Comparison of ENCODE assay signal across 11 cellular contexts in the genomic region with DNA sequence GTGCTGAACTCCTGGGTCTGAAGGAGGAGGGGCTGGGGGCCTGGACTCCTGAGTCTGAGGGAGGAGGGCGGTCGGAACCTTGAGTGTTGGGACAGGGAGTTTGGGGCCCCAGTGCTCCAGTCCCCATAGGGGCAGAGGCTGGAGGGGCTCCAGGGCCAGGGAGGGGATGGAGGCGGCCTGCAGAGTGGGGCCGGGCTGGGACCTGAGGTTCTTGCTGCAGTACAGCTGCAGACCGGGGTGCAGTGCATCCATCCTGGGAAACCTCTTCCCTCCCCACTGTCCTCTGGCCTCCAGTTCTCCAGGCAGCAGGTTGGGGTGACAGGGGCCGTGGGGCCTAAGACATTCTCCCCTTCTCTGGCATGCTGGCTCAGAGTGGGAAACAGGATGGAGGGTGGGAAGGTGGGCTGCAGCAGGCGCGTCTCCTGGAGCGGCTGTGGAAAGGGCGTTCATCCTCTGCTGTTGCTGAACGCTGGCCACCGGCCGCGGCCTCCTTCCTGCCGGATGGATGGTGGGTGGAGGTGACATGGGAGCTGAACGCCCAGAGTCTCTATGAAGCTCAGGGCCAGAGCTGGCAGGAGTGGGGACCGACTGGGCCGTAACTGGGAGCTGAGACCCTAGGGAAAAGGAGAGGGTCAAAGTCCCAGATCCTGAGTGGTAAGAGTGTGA. TPM values are rescaled to one million over a fixed set of nuclear protein-coding genes. Genes with fewer than 3 reads are reported as not detected.
DNase-seq lines count a peak whose midpoint lies in the region; ATAC-seq and TF ChIP-seq lines count a peak whose summit lies in the region.
"Had no signal": no experiment of that assay in that cellular context is flagged by ENCODE, and none has a peak within 500 bp of the region (broad histone marks: within the 10 kb centered on the region; RNA-seq: fewer than 3 reads in every experiment).

No MANE protein-coding gene starts in this region.

- peak overlapping the region; percentile 38 for H3K4me2 ChIP-seq in neural cell (ENCODE audit: low read length)

- H3K4me3 ChIP-seq in AG10803 (ENCODE audit: low read length) (peak overlapping the region; percentile 55), HUES64 (ENCODE audit: low read length) (peak overlapping the region; percentile 50), ectodermal cell (ENCODE audit: insufficient read depth, low read depth, low read length) (peak overlapping the region; percentile 64), neural cell (ENCODE audit: low read length) (peak overlapping the region; percentile 77)

- no peak overlapping the region for H2AFZ ChIP-seq in neural cell (ENCODE audit: low read depth, low read length)

- H3K4me1 ChIP-seq in HUES64 (ENCODE audit: insufficient read depth, low read length) (no peaks in the 10 kb centered on the region), ectodermal cell (ENCODE audit: control insufficient read depth, insufficient read depth, low read length) (peaks cover 16% of the 10 kb centered on the region)

- no peak for TF ChIP-seq EP300 in neural cell (conservative IDR thresholded peaks at IDR 0.05; ENCODE audit: poor library complexity, severe bottlenecking)

- H3K9me3 ChIP-seq in HUES64 (ENCODE audit: insufficient read depth, low read depth, low read length) = no peaks in the 10 kb centered on the region
- no peaks in the 10 kb centered on the region for H3K9me3 ChIP-seq in ectodermal cell (ENCODE audit: control insufficient read depth, low read length)
- H3K9me3 ChIP-seq in neural cell (ENCODE audit: low read length) = no peaks in the 10 kb centered on the region
- H3K9me3 ChIP-seq: SJCRH30 had no signal

- H4K20me1 ChIP-seq in neural cell (ENCODE audit: insufficient read depth) = no peaks in the 10 kb centered on the region

- H3K27me3 ChIP-seq in HUES64 (ENCODE audit: insufficient read depth, low read length) (no peaks in the 10 kb centered on the region), ectodermal cell (ENCODE audit: control insufficient read depth, insufficient read depth, low read length, poor library complexity, severe bottlenecking) (no peaks in the 10 kb centered on the region), neural cell (ENCODE audit: insufficient read depth, low read depth, low read length) (no peaks in the 10 kb centered on the region)
- H3K27me3 ChIP-seq: SJCRH30 had no signal

- no peaks in the 10 kb centered on the region for H3F3A ChIP-seq in neural cell (ENCODE audit: insufficient read depth, low read length, poor library complexity, severe bottlenecking)

- H3K27ac ChIP-seq in HUES64 (ENCODE audit: low read depth, low read length) = no peak overlapping the region
- H3K27ac ChIP-seq in ectodermal cell (ENCODE audit: insufficient read depth, low read depth, low read length, poor library complexity, severe bottlenecking) = no peak overlapping the region
- H3K27ac ChIP-seq in neural cell (ENCODE audit: low read length) = peak overlapping the region; percentile 69
- H3K27ac ChIP-seq: SJCRH30 had no signal

- TF ChIP-seq RAD21 in neural cell (conservative IDR thresholded peaks at IDR 0.05) = no peak

- no peak for ATAC-seq in GM18861 (IDR thresholded peaks at IDR 0.05; ENCODE audit: unreplicated experiment)
- ATAC-seq in GM21576 (IDR thresholded peaks at IDR 0.05; ENCODE audit: unreplicated experiment) = no peak
- ATAC-seq: stimulated activated naive B cell treated with anti-CD40 and anti-IgM and Interleukin-4, amounts not matched to agents 10 μg/mL and 1 μg/mL and 100 μg/mL, for 72 hours had no signal

- no peak for TF ChIP-seq CTCF in AG10803 (conservative IDR thresholded peaks at IDR 0.05; ENCODE audit: low read length)
- no peak for TF ChIP-seq CTCF in neural cell (IDR thresholded peaks at IDR 0.05; ENCODE audit: poor library complexity, severe bottlenecking)

- H3K9ac ChIP-seq in HUES64 (ENCODE audit: low read depth, low read length) (peak overlapping the region; percentile 44; the same call in 1 of the 2 replicates), neural cell (ENCODE audit: low read length) (peak overlapping the region; percentile 90)

- WGBS in HUES64 = 65% methylated on average over 18 of the region's 18 CpGs
- 71 to 73% methylated on average over 18 of the region's 18 CpGs for WGBS in ectodermal cell, 2 experiments

- H3K9me2 ChIP-seq in neural cell (ENCODE audit: insufficient read depth, low read length) = no peaks in the 10 kb centered on the region

- H3K79me2 ChIP-seq in neural cell (replicated peaks; ENCODE audit: insufficient read depth, low read length) = peaks cover 23% of the 10 kb centered on the region

- H3K36me3 ChIP-seq in HUES64 (ENCODE audit: insufficient read depth, low read length) = peaks cover 27% of the 10 kb centered on the region
- peaks cover 10% of the 10 kb centered on the region for H3K36me3 ChIP-seq in ectodermal cell (ENCODE audit: control insufficient read depth, insufficient read depth, low read length)
- peaks cover 4% of the 10 kb centered on the region for H3K36me3 ChIP-seq in neural cell (ENCODE audit: insufficient read depth, low read length)

- DNase-seq in AG10803 (ENCODE audit: low read depth) = no peak
- DNase-seq in activated CD8-positive, alpha-beta memory T cell treated with anti-CD3 and anti-CD28 coated beads for 24 hours = no peak
- no peak for DNase-seq in GM19238 (ENCODE audit: insufficient read length, low spot score)
- DNase-seq: EL; SJCRH30; stimulated activated naive B cell treated with anti-CD40 and anti-IgM and Interleukin-4, amounts not matched to agents 10 μg/mL and 1 μg/mL and 100 μg/mL, for 72 hours had no signal

TF ChIP-seq in neural cell, 6 proteins besides CTCF, POLR2A, EP300 and RAD21:
- TF ChIP-seq MXI1 (conservative IDR thresholded peaks at IDR 0.05; ENCODE audit: poor library complexity, severe bottlenecking) (no peak), EZH2 (IDR thresholded peaks at IDR 0.05; ENCODE audit: borderline replicate concordance, insufficient read depth, low read length, poor library complexity, severe bottlenecking) (no peak), TAF1 (IDR thresholded peaks at IDR 0.05; ENCODE audit: low read depth) (no peak), SMC3 (conservative IDR thresholded peaks at IDR 0.05; ENCODE audit: poor library complexity) (no peak)
- TF ChIP-seq, protein P1, sequence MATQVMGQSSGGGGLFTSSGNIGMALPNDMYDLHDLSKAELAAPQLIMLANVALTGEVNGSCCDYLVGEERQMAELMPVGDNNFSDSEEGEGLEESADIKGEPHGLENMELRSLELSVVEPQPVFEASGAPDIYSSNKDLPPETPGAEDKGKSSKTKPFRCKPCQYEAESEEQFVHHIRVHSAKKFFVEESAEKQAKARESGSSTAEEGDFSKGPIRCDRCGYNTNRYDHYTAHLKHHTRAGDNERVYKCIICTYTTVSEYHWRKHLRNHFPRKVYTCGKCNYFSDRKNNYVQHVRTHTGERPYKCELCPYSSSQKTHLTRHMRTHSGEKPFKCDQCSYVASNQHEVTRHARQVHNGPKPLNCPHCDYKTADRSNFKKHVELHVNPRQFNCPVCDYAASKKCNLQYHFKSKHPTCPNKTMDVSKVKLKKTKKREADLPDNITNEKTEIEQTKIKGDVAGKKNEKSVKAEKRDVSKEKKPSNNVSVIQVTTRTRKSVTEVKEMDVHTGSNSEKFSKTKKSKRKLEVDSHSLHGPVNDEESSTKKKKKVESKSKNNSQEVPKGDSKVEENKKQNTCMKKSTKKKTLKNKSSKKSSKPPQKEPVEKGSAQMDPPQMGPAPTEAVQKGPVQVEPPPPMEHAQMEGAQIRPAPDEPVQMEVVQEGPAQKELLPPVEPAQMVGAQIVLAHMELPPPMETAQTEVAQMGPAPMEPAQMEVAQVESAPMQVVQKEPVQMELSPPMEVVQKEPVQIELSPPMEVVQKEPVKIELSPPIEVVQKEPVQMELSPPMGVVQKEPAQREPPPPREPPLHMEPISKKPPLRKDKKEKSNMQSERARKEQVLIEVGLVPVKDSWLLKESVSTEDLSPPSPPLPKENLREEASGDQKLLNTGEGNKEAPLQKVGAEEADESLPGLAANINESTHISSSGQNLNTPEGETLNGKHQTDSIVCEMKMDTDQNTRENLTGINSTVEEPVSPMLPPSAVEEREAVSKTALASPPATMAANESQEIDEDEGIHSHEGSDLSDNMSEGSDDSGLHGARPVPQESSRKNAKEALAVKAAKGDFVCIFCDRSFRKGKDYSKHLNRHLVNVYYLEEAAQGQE (IDR thresholded peaks at IDR 0.05; ENCODE audit: borderline replicate concordance) = no peak

RNA-seq across cellular contexts. Expression of a gene that starts 1.6 kb away (rescaled TPM):
- polyA plus RNA-seq in HUES64 (2013, experiment 1 of 2) = 14.7 TPM
- polyA plus RNA-seq in HUES64 (2013, experiment 2 of 2) = 16.0 TPM
- polyA plus RNA-seq in ectodermal cell (2013, experiment 1 of 4) = 39.4 TPM
- polyA plus RNA-seq in ectodermal cell (2013, experiment 2 of 4) = 49.0 TPM
- 40.7 TPM for polyA plus RNA-seq in ectodermal cell (2013, experiment 3 of 4)
- 46.1 TPM for polyA plus RNA-seq in ectodermal cell (2013, experiment 4 of 4)
- 213 and 244 TPM in 2 replicates for polyA plus RNA-seq in neural cell
- polyA minus RNA-seq in neural cell = 171 and 174 TPM in 2 replicates

RNA-seq across cellular contexts. Expression of a gene that starts 5.4 kb away (rescaled TPM):
- polyA plus RNA-seq in HUES64 (2013, experiment 1 of 2) = 52.6 TPM
- polyA plus RNA-seq in HUES64 (2013, experiment 2 of 2) = 53.6 TPM
- polyA plus RNA-seq in ectodermal cell (2013, experiment 1 of 4) = 57.0 TPM
- 55.7 TPM for polyA plus RNA-seq in ectodermal cell (2013, experiment 2 of 4)
- polyA plus RNA-seq in ectodermal cell (2013, experiment 3 of 4) = 43.9 TPM
- 41.2 TPM for polyA plus RNA-seq in ectodermal cell (2013, experiment 4 of 4)
- polyA plus RNA-seq in neural cell = 61.1 and 86.8 TPM in 2 replicates
- polyA minus RNA-seq in neural cell = 40.9 and 46.5 TPM in 2 replicates

RNA-seq across cellular contexts. Expression of a gene that starts 26.5 kb away (rescaled TPM):
- polyA plus RNA-seq in HUES64 (2013, experiment 1 of 2) = 37.4 TPM
- polyA plus RNA-seq in HUES64 (2013, experiment 2 of 2) = 41.3 TPM
- polyA plus RNA-seq in ectodermal cell (2013, experiment 1 of 4) = 54.7 TPM
- polyA plus RNA-seq in ectodermal cell (2013, experiment 2 of 4) = 55.5 TPM
- polyA plus RNA-seq in ectodermal cell (2013, experiment 3 of 4) = 42.4 TPM
- polyA plus RNA-seq in ectodermal cell (2013, experiment 4 of 4) = 47.3 TPM
- 20.0 and 33.0 TPM in 2 replicates for polyA plus RNA-seq in neural cell
- 27.1 and 32.1 TPM in 2 replicates for polyA minus RNA-seq in neural cell

RNA-seq across cellular contexts. Expression of a gene that starts 39.8 kb away (rescaled TPM):
- not detected for polyA plus RNA-seq in HUES64 (2013, experiment 1 of 2)
- not detected for polyA plus RNA-seq in HUES64 (2013, experiment 2 of 2)
- polyA plus RNA-seq in ectodermal cell (2013, experiment 1 of 4) = not detected
- polyA plus RNA-seq in ectodermal cell (2013, experiment 2 of 4) = not detected
- not detected for polyA plus RNA-seq in ectodermal cell (2013, experiment 3 of 4)
- not detected for polyA plus RNA-seq in ectodermal cell (2013, experiment 4 of 4)
- not detected in 2 replicates for polyA plus RNA-seq in neural cell
- not detected in 2 replicates for polyA minus RNA-seq in neural cell

RNA-seq across cellular contexts. Expression of a gene that starts 54.3 kb away (rescaled TPM):
- 13.4 TPM for polyA plus RNA-seq in HUES64 (2013, experiment 1 of 2)
- polyA plus RNA-seq in HUES64 (2013, experiment 2 of 2) = 15.2 TPM
- 51.0 TPM for polyA plus RNA-seq in ectodermal cell (2013, experiment 1 of 4)
- 45.4 TPM for polyA plus RNA-seq in ectodermal cell (2013, experiment 2 of 4)
- polyA plus RNA-seq in ectodermal cell (2013, experiment 3 of 4) = 41.6 TPM
- 44.1 TPM for polyA plus RNA-seq in ectodermal cell (2013, experiment 4 of 4)
- 50.9 and 72.1 TPM in 2 replicates for polyA plus RNA-seq in neural cell
- 30.8 and 37.7 TPM in 2 replicates for polyA minus RNA-seq in neural cell
